In the genomic region with DNA sequence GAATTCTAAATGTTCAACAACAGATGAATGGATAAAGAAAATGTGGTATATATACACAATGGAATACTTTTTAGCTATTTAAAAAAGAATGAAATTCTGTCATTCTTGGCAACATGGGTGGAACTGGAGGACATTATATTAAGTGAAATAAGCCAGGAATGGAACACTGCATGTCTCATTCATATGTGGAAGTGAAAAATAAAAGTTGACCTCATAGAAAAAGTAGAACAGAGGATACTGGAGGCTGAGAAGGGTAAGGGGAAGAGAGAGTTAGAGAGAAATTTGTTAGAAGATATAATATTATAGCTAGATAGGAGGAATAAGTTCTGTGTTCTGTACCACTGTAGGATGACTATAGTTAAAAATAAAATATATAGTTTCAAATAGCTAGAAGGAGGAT, we compare ENCODE assay signal across 31 cellular contexts.
"Had no signal": no experiment of that assay in that cellular context is flagged by ENCODE, and none has a peak within 500 bp of the region (broad histone marks: within the 10 kb centered on the region; RNA-seq: fewer than 3 reads in every experiment).

No MANE protein-coding gene starts in this region.

- H3K4me3 Mint-ChIP-seq: activated B cell treated with CpG ODN at 0.5 μM for 24 hours; activated CD4-positive, alpha-beta memory T cell treated with anti-CD3 and anti-CD28 coated beads for 36 hours; activated CD4-positive, alpha-beta T cell treated with anti-CD3 and anti-CD28 coated beads, Interleukin-2, amount 10 ng/mL, durations not matched to agents 24 days and 14 days; activated CD8-positive, alpha-beta T cell treated with anti-CD3 and anti-CD28 coated beads for 36 hours; activated naive CD4-positive, alpha-beta T cell treated with anti-CD3 and anti-CD28 coated beads for 36 hours; activated naive CD8-positive, alpha-beta T cell treated with anti-CD3 and anti-CD28 coated beads for 36 hours; activated T-cell treated with anti-CD3 and anti-CD28 coated beads, Interleukin-2, amount 50 U/mL, for 4 hours; activated T-cell treated with anti-CD3 and anti-CD28 coated beads, Interleukin-2, amount 50 U/mL, for 72 hours; activated T-helper 1 cell treated with anti-CD3 and anti-CD28 coated beads, Interleukin-12 subunit alpha, Interleukin-12 subunit beta, Interleukin-2, Interleukin-4 antibody, amounts not matched to agents 30 ng/mL and 10 ng/mL and 1 ng/mL, durations not matched to agents 14 hours and 24 hours and 36 hours; activated T-helper 17 cell treated with anti-CD3 and anti-CD28 coated beads, Interleukin-2, amount 50 U/mL, for 72 hours; T-helper 2 cell treated with Interferon-gamma antibody and Interleukin-4, amounts not matched to agents 5 μg/mL and 100 μg/mL, for 36 hours had no signal

- ATAC-seq: activated CD8-positive, alpha-beta T cell treated with anti-CD3 and anti-CD28 coated beads for 36 hours; activated naive CD4-positive, alpha-beta T cell treated with anti-CD3 and anti-CD28 coated beads, Interleukin-2, amount 50 U/mL, for 72 hours; activated T-cell treated with anti-CD3 and anti-CD28 coated beads, Interleukin-2, amount 50 U/mL, for 4 hours; activated T-cell treated with anti-CD3 and anti-CD28 coated beads, Interleukin-2, amount 50 U/mL, for 72 hours; activated T-helper 17 cell treated with anti-CD3 and anti-CD28 coated beads, Interleukin-2, amount 50 U/mL, for 72 hours; body of pancreas had no signal

- H3K27me3 Mint-ChIP-seq: activated B cell treated with CpG ODN at 0.5 μM for 24 hours; activated CD4-positive, alpha-beta memory T cell treated with anti-CD3 and anti-CD28 coated beads for 36 hours; activated CD8-positive, alpha-beta T cell treated with anti-CD3 and anti-CD28 coated beads for 36 hours; activated naive CD8-positive, alpha-beta T cell treated with anti-CD3 and anti-CD28 coated beads for 36 hours; activated T-helper 17 cell treated with anti-CD3 and anti-CD28 coated beads, Interleukin-2, amount 50 U/mL, for 72 hours had no signal

- H3K36me3 Mint-ChIP-seq: activated CD4-positive, alpha-beta memory T cell treated with anti-CD3 and anti-CD28 coated beads for 36 hours; activated naive CD4-positive, alpha-beta T cell treated with anti-CD3 and anti-CD28 coated beads, Interleukin-2, amount 50 U/mL, for 72 hours had no signal

- H3K9me3 Mint-ChIP-seq: activated T-helper 17 cell treated with anti-CD3 and anti-CD28 coated beads, Interleukin-2, amount 50 U/mL, for 72 hours had no signal

- H3K4me1 Mint-ChIP-seq: activated T-helper 17 cell treated with anti-CD3 and anti-CD28 coated beads, Interleukin-2, amount 50 U/mL, for 72 hours had no signal

- H3K27ac Mint-ChIP-seq: activated B cell treated with CpG ODN at 0.5 μM for 24 hours; activated CD4-positive, alpha-beta memory T cell treated with anti-CD3 and anti-CD28 coated beads for 36 hours; activated CD4-positive, alpha-beta T cell treated with anti-CD3 and anti-CD28 coated beads, Interleukin-2, amount 10 ng/mL, durations not matched to agents 24 days and 14 days; activated CD8-positive, alpha-beta T cell treated with anti-CD3 and anti-CD28 coated beads for 36 hours; activated naive CD4-positive, alpha-beta T cell treated with anti-CD3 and anti-CD28 coated beads for 36 hours; activated naive CD4-positive, alpha-beta T cell treated with anti-CD3 and anti-CD28 coated beads, Interleukin-2, amount 50 U/mL, for 72 hours; activated naive CD8-positive, alpha-beta T cell treated with anti-CD3 and anti-CD28 coated beads for 36 hours; activated T-cell treated with anti-CD3 and anti-CD28 coated beads, Interleukin-2, amount 50 U/mL, for 72 hours; activated T-helper 1 cell treated with anti-CD3 and anti-CD28 coated beads, Interleukin-12 subunit alpha, Interleukin-12 subunit beta, Interleukin-2, Interleukin-4 antibody, amounts not matched to agents 30 ng/mL and 10 ng/mL and 1 ng/mL, durations not matched to agents 14 hours and 24 hours and 36 hours; activated T-helper 17 cell treated with anti-CD3 and anti-CD28 coated beads, Interleukin-2, amount 50 U/mL, for 72 hours; T-helper 2 cell treated with Interferon-gamma antibody and Interleukin-4, amounts not matched to agents 5 μg/mL and 100 μg/mL, for 36 hours had no signal

- DNase-seq: activated B cell treated with CpG ODN at 0.5 μM for 24 hours; activated CD4-positive, alpha-beta memory T cell treated with anti-CD3 and anti-CD28 coated beads for 36 hours; activated CD4-positive, alpha-beta T cell treated with anti-CD3 and anti-CD28 coated beads for 4 hours; activated CD4-positive, alpha-beta T cell treated with anti-CD3 and anti-CD28 coated beads, Interleukin-2, amount 10 ng/mL, durations not matched to agents 24 days and 14 days; activated CD4-positive, alpha-beta T cell treated with anti-CD3 and anti-CD28 coated beads, Interleukin-2, amount 50 U/mL, for 1 hour; activated CD4-positive, alpha-beta T cell treated with anti-CD3 and anti-CD28 coated beads, Interleukin-2, amount 50 U/mL, for 4 hours; activated CD4-positive, CD25-positive, alpha-beta regulatory T cell treated with anti-CD3 and anti-CD28 coated beads, Interleukin-2, amount 50 U/mL, for 72 hours; activated CD8-positive, alpha-beta memory T cell treated with anti-CD3 and anti-CD28 coated beads, Interleukin-2, amount 50 U/mL, for 4 hours; activated CD8-positive, alpha-beta T cell treated with anti-CD3 and anti-CD28 coated beads for 36 hours; activated effector memory CD4-positive, alpha-beta T cell treated with anti-CD3 and anti-CD28 coated beads, Interleukin-2, amount 50 U/mL, for 16 hours; activated gamma-delta T cell treated with Interleukin-2 at 50 U/mL for 16 hours; activated naive CD4-positive, alpha-beta T cell; activated naive CD4-positive, alpha-beta T cell treated with anti-CD3 and anti-CD28 coated beads for 36 hours; activated naive CD4-positive, alpha-beta T cell treated with anti-CD3 and anti-CD28 coated beads, Interleukin-2, amount 50 U/mL, for 16 hours; activated naive CD8-positive, alpha-beta T cell treated with anti-CD3 and anti-CD28 coated beads for 36 hours; activated T-cell treated with anti-CD3 and anti-CD28 coated beads for 4 hours; activated T-cell treated with anti-CD3 and anti-CD28 coated beads, Interleukin-2, amount 50 U/mL, for 1 hour; activated T-cell treated with anti-CD3 and anti-CD28 coated beads, Interleukin-2, amount 50 U/mL, for 4 hours; activated T-cell treated with anti-CD3 and anti-CD28 coated beads, Interleukin-2, amount 50 U/mL, for 72 hours; amniotic stem cell; aorta; body of pancreas; brain microvascular endothelial cell; central memory CD4-positive, alpha-beta T cell; colonic mucosa; T-helper 2 cell; T-helper 9 cell had no signal
